8 cellular contexts compared by ENCODE assay signal in the genomic region with DNA sequence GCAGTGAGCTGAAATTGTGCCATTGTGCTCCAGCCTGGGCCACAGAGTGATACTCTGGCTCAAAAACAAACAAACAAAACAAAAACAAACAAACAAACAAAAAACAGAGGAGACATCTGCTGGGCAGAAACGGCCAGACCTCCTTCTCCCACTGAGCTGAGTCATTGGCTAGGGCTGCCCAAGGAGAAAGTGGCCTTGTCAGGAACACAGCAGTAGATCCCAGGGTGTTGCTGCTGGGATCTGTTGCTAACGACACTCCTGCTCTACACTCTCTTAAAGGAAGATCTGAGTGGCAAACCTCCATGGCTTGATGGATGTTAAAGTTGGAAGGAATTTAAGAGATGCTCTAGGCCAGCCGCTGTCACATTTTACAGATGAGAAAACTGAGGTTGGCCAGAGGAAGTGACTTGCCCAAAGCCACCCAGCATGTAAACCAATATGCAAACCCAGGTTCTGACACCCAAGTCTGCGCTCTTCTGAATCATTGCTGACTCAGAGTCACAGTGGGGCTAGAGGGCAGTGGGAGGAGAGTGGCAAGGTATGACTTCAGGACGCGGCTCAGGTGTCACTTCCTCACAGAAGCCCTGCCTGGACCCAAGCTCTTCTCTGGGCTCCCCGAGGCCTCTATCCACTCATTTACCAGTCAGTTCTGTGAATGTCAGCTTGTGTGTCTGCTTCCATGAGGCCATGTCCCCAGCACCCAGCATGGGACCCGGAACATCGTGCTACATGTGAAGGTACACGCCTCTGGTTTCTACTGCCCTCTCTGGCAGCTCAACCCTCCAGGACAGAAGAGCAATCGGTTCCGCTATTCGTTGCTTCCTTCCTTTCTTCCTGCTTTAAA. TPM values are rescaled to one million over a fixed set of nuclear protein-coding genes. Genes with fewer than 3 reads are reported as not detected.
A peak's percentile ranks its signal among the peaks of the same experiment; 100 is the strongest.
DNase-seq lines count a peak whose midpoint lies in the region; ATAC-seq and TF ChIP-seq lines count a peak whose summit lies in the region.

No MANE protein-coding gene starts in this region.

- H3K27ac ChIP-seq in right cardiac atrium (ENCODE audit: low read length): no peak overlapping the region

- peaks cover 54% of the 10 kb centered on the region for H3K4me1 Mint-ChIP-seq in activated CD8-positive, alpha-beta memory T cell treated with anti-CD3 and anti-CD28 coated beads, Interleukin-2, amount 10 ng/mL, durations not matched to agents 7 days and 5 days
- H3K4me1 Mint-ChIP-seq in type B pancreatic cell (ENCODE audit: unreplicated experiment): peaks cover 29% of the 10 kb centered on the region

- peak; percentile 83 for ATAC-seq in GM21390 (IDR thresholded peaks at IDR 0.05; ENCODE audit: unreplicated experiment)
- ATAC-seq in activated CD8-positive, alpha-beta memory T cell treated with anti-CD3 and anti-CD28 coated beads, Interleukin-2, amount 10 ng/mL, durations not matched to agents 7 days and 5 days: peak; percentile 89
- no peak for ATAC-seq in right cardiac atrium
- ATAC-seq in left colon: no peak

- peak; percentile 87 for DNase-seq in HT1080 (ENCODE audit: low read depth)
- peak; percentile 87 for DNase-seq in activated CD8-positive, alpha-beta memory T cell treated with anti-CD3 and anti-CD28 coated beads, Interleukin-2, amount 10 ng/mL, durations not matched to agents 7 days and 5 days
- peak in 2 of 3 donors; percentile 45 to 52 for DNase-seq in stimulated activated CD4-positive, alpha-beta T cell treated with anti-CD3 and anti-CD28 coated beads, TNF-alpha, amount 100 ng/mL, for 48 hours (ENCODE audit: low read depth in 3 of 3)
- DNase-seq in right cardiac atrium: no peak
- DNase-seq in left colon: no peak
- DNase-seq in type B pancreatic cell (ENCODE audit: extremely low spot score, unreplicated experiment): no peak

- TF ChIP-seq CTCF in type B pancreatic cell (conservative IDR thresholded peaks at IDR 0.05): no peak

- no peaks in the 10 kb centered on the region for H3K27me3 ChIP-seq in right cardiac atrium (ENCODE audit: control insufficient read depth, insufficient read depth)

- H3K9me3 ChIP-seq in right cardiac atrium (ENCODE audit: control insufficient read depth, low read length): no peaks in the 10 kb centered on the region

- 71% methylated on average over 13 of the region's 13 CpGs for WGBS in right cardiac atrium

- no peak overlapping the region for H3K4me3 Mint-ChIP-seq in activated CD8-positive, alpha-beta memory T cell treated with anti-CD3 and anti-CD28 coated beads, Interleukin-2, amount 10 ng/mL, durations not matched to agents 7 days and 5 days
- H3K4me3 Mint-ChIP-seq in type B pancreatic cell: no peak overlapping the region

- no peak overlapping the region for H3K4me3 ChIP-seq in right cardiac atrium (ENCODE audit: low read length)

- TF ChIP-seq POLR2A in GM10847 (IDR thresholded peaks at IDR 0.05; ENCODE audit: extremely low read depth, insufficient read length): peak; percentile 37

- no peaks in the 10 kb centered on the region for H3K36me3 Mint-ChIP-seq in activated CD8-positive, alpha-beta memory T cell treated with anti-CD3 and anti-CD28 coated beads, Interleukin-2, amount 10 ng/mL, durations not matched to agents 7 days and 5 days
- no peaks in the 10 kb centered on the region for H3K36me3 Mint-ChIP-seq in type B pancreatic cell

- peaks cover 10% of the 10 kb centered on the region for H3K27me3 Mint-ChIP-seq in activated CD8-positive, alpha-beta memory T cell treated with anti-CD3 and anti-CD28 coated beads, Interleukin-2, amount 10 ng/mL, durations not matched to agents 7 days and 5 days
- H3K27me3 Mint-ChIP-seq in type B pancreatic cell: peaks cover 4% of the 10 kb centered on the region

- H3K27ac Mint-ChIP-seq in activated CD8-positive, alpha-beta memory T cell treated with anti-CD3 and anti-CD28 coated beads, Interleukin-2, amount 10 ng/mL, durations not matched to agents 7 days and 5 days: peak overlapping the region; percentile 71
- H3K27ac Mint-ChIP-seq in type B pancreatic cell: no peak overlapping the region

- CTCF ChIA-PET in activated CD8-positive, alpha-beta memory T cell treated with anti-CD3 and anti-CD28 coated beads, Interleukin-2, amount 10 ng/mL, durations not matched to agents 7 days and 5 days (lab: Charles Lee): interaction anchor here (0.8 to 11.4 kb wide), 13 partner anchors 9 to 296 kb away, joined by 3 to 212 read pairs (median 4); a partner anchor contains a TSS

- no peaks in the 10 kb centered on the region for H3K4me1 ChIP-seq in right cardiac atrium (ENCODE audit: control insufficient read depth, insufficient read depth, low read length)

- no peaks in the 10 kb centered on the region for H3K9me3 Mint-ChIP-seq in activated CD8-positive, alpha-beta memory T cell treated with anti-CD3 and anti-CD28 coated beads, Interleukin-2, amount 10 ng/mL, durations not matched to agents 7 days and 5 days (ENCODE audit: low read depth)
- H3K9me3 Mint-ChIP-seq in type B pancreatic cell: no peaks in the 10 kb centered on the region

- intact Hi-C loops in right cardiac atrium (cut with DNase I): no loop called here
- intact Hi-C loops in left colon (cut with DNase I, micrococcal nuclease): no loop called here

RNA-seq across cellular contexts. Expression of a gene that starts 11.3 kb away (rescaled TPM):
- 47.3 and 53.2 TPM in 2 replicates for total RNA-seq in HT1080 (2014; rRNA removed; shearing (Covaris generic))
- 26.4 and 30.4 TPM in 2 replicates for polyA plus RNA-seq in HT1080 (2015; cell fraction: cytosol; rRNA removed)
- polyA plus RNA-seq in HT1080 (2015; cell fraction: nucleus; rRNA removed): 64.1 and 87.2 TPM in 2 replicates
- 10 to 100 TPM; 11.3 to 33.9 TPM for total RNA-seq in activated CD8-positive, alpha-beta memory T cell treated with anti-CD3 and anti-CD28 coated beads, Interleukin-2, amount 10 ng/mL, durations not matched to agents 7 days and 5 days
- total RNA-seq in right cardiac atrium (1 to 10 TPM; 5.3 to 8.2 (median 6.8) TPM), left colon (1 to 10 TPM; 3.3 to 4.0 TPM), type B pancreatic cell (ENCODE audit: low replicate concordance) (7.5 and 11.3 TPM in 2 replicates)
- 8.5 TPM for polyA plus RNA-seq in right cardiac atrium

RNA-seq across cellular contexts. Expression of a gene that starts 25.0 kb away (rescaled TPM):
- 241 and 271 TPM in 2 replicates for total RNA-seq in HT1080 (2014; rRNA removed; shearing (Covaris generic))
- 297 and 311 TPM in 2 replicates for polyA plus RNA-seq in HT1080 (2015; cell fraction: cytosol; rRNA removed)
- 623 and 661 TPM in 2 replicates for polyA plus RNA-seq in HT1080 (2015; cell fraction: nucleus; rRNA removed)
- total RNA-seq in activated CD8-positive, alpha-beta memory T cell treated with anti-CD3 and anti-CD28 coated beads, Interleukin-2, amount 10 ng/mL, durations not matched to agents 7 days and 5 days: 10 to 100 TPM in 1 of 2 experiments, 1 to 10 TPM in 1; 8.1 to 10.6 TPM
- 100 to 1,000 TPM in 1 of 4 donors, 10 to 100 TPM in 3; 50.5 to 109 (median 72.7) TPM for total RNA-seq in right cardiac atrium
- polyA plus RNA-seq in right cardiac atrium: 53.2 TPM
- total RNA-seq in left colon: 10 to 100 TPM; 24.0 to 41.5 TPM
- total RNA-seq in type B pancreatic cell (ENCODE audit: low replicate concordance): 151 and 229 TPM in 2 replicates

Comparison
In these comparisons a context has a peak if more than half of its experiments do, and no peak if none do; other contexts are left out.
1. ATAC-seq: peak in GM21390 (single experiment) and activated CD8-positive, alpha-beta memory T cell treated with anti-CD3 and anti-CD28 coated beads, Interleukin-2, amount 10 ng/mL, durations not matched to agents 7 days and 5 days (single experiment); none in right cardiac atrium (0 of 2) and left colon (single experiment).
2. DNase-seq: peak in HT1080 (single experiment), activated CD8-positive, alpha-beta memory T cell treated with anti-CD3 and anti-CD28 coated beads, Interleukin-2, amount 10 ng/mL, durations not matched to agents 7 days and 5 days (single experiment) and stimulated activated CD4-positive, alpha-beta T cell treated with anti-CD3 and anti-CD28 coated beads, TNF-alpha, amount 100 ng/mL, for 48 hours (2 of 3); none in right cardiac atrium (0 of 3), left colon (0 of 2) and type B pancreatic cell (single experiment).